ENCODE assay signal across 9 cellular contexts in genomic region chr9:1047605-1048235, GRCh38. TPM values are rescaled to one million over a fixed set of nuclear protein-coding genes. Genes with fewer than 3 reads are reported as not detected.
DNase-seq lines count a peak whose midpoint lies in the region; ATAC-seq, FAIRE-seq and TF ChIP-seq lines count a peak whose summit lies in the region.
"Had no signal": no experiment of that assay in that cellular context is flagged by ENCODE, and none has a peak within 500 bp of the region (broad histone marks: within the 10 kb centered on the region; RNA-seq: fewer than 3 reads in every experiment).

No MANE protein-coding gene starts in this region.

- WGBS in heart left ventricle, 4 donors: 3 to 7% (median 4%) methylated on average over 22 to 23 of the region's 23 CpGs
- WGBS in mesendoderm (ENCODE audit: extremely low coverage, insufficient coverage, low lambda C conversion rate): no CpG with 5 or more reads among the region's 23 CpGs
- 4 to 8% (median 7%) methylated on average over 20 to 23 of the region's 23 CpGs for WGBS in adrenal gland, 4 donors

- H3K4ac ChIP-seq in mesendoderm (ENCODE audit: low read depth, low read length): no peak overlapping the region

- H4K5ac ChIP-seq in mesendoderm (ENCODE audit: low read length): no peak overlapping the region

- TF ChIP-seq CTCF in heart left ventricle (IDR thresholded peaks at IDR 0.05) (no peak), ascending aorta (IDR thresholded peaks at IDR 0.05) (no peak), adrenal gland (IDR thresholded peaks at IDR 0.05) (no peak)

- H3K4me1 ChIP-seq in heart left ventricle (peaks cover 0 to 64% (median 18%) of the 10 kb centered on the region in 12 donors), ascending aorta (peaks cover 7 to 12% of the 10 kb centered on the region in 2 donors), mesendoderm (ENCODE audit: control insufficient read depth, low read depth, low read length) (peaks cover 2% of the 10 kb centered on the region), adrenal gland (replicated peaks in 1 of 2) (peaks cover 4 to 13% of the 10 kb centered on the region in 2 donors)
- H3K4me1 ChIP-seq: neural progenitor cell had no signal

- H3K4me3 ChIP-seq in heart left ventricle (peak overlapping the region; percentile 18 to 60 (median 40)), ascending aorta (peak overlapping the region; percentile 51 to 62), mesendoderm (ENCODE audit: low read length) (no peak overlapping the region), adrenal gland (peak overlapping the region in 1 of 4 donors; percentile 51)
- H3K4me3 ChIP-seq: neural progenitor cell had no signal

- H3K27me3 ChIP-seq in heart left ventricle: peaks cover 53 to 100% (median 96%) of the 10 kb centered on the region in 9 donors
- H3K27me3 ChIP-seq in ascending aorta: peaks cover 30% of the 10 kb centered on the region
- peaks cover 77% of the 10 kb centered on the region for H3K27me3 ChIP-seq in mesendoderm (ENCODE audit: insufficient read depth, low read length, poor library complexity)
- H3K27me3 ChIP-seq in adrenal gland: peaks cover 96% of the 10 kb centered on the region

- ATAC-seq in heart left ventricle (no peak), left ventricle myocardium superior (no peak)

- H3K79me1 ChIP-seq in mesendoderm (ENCODE audit: low read length): no peaks in the 10 kb centered on the region

- H3K27ac ChIP-seq in heart left ventricle (no peak overlapping the region), ascending aorta (no peak overlapping the region), mesendoderm (ENCODE audit: low read depth, low read length) (no peak overlapping the region), adrenal gland (no peak overlapping the region)
- H3K27ac ChIP-seq: neural progenitor cell had no signal

- H3K36me3 ChIP-seq in heart left ventricle: no peaks in the 10 kb centered on the region
- H3K36me3 ChIP-seq in ascending aorta: no peaks in the 10 kb centered on the region
- no peaks in the 10 kb centered on the region for H3K36me3 ChIP-seq in mesendoderm (ENCODE audit: control insufficient read depth, insufficient read depth, low read length)
- H3K36me3 ChIP-seq in adrenal gland (replicated peaks in 1 of 2): no peaks in the 10 kb centered on the region
- H3K36me3 ChIP-seq: neural progenitor cell had no signal

- H3K9ac ChIP-seq in mesendoderm (ENCODE audit: low read length): no peak overlapping the region
- H3K9ac ChIP-seq: neural progenitor cell had no signal

- no peaks in the 10 kb centered on the region for H3K79me2 ChIP-seq in mesendoderm (ENCODE audit: control insufficient read depth, insufficient read depth, low read length)

- TF ChIP-seq POLR2A in heart left ventricle (IDR thresholded peaks at IDR 0.05): no peak
- TF ChIP-seq POLR2A in adrenal gland (IDR thresholded peaks at IDR 0.05): no peak

- intact Hi-C loops in heart left ventricle (cut with DNase I) (no loop called here), left ventricle myocardium superior (cut with micrococcal nuclease) (no loop called here), ascending aorta (cut with DNase I) (no loop called here), adrenal gland (cut with DNase I) (no loop called here)

- no peak overlapping the region for H2AK5ac ChIP-seq in mesendoderm (ENCODE audit: low read length)

- no peak overlapping the region for H3K56ac ChIP-seq in mesendoderm (ENCODE audit: low read length)

- peak overlapping the region; percentile 35 for H3K23ac ChIP-seq in mesendoderm (ENCODE audit: low read length)

- no peak overlapping the region for H3K4me2 ChIP-seq in mesendoderm (ENCODE audit: low read length)
- H3K4me2 ChIP-seq: neural progenitor cell had no signal

- no peak overlapping the region for H2BK15ac ChIP-seq in mesendoderm (replicated peaks; ENCODE audit: low read depth)

- DNase-seq in heart left ventricle (peak in 1 of 5 donors; percentile 27), left ventricle myocardium superior (no peak), ascending aorta (ENCODE audit: low spot score in 2 of 2) (no peak), mesendoderm (no peak), urothelium cell line (ENCODE audit: low spot score) (peak; percentile 30), HT-29 (ENCODE audit: low spot score) (no peak), NOMO-1 treated with dmso at 0.1 percent for 144 hours (lab: John Stamatoyannopoulos, UW; ENCODE audit: unreplicated experiment) (no peak), adrenal gland (no peak)

- no peak overlapping the region for H3K18ac ChIP-seq in mesendoderm (ENCODE audit: low read length)

- H4K8ac ChIP-seq in mesendoderm (ENCODE audit: low read depth, low read length): no peak overlapping the region

- H3K9me3 ChIP-seq in heart left ventricle: no peaks in the 10 kb centered on the region
- H3K9me3 ChIP-seq in ascending aorta: no peaks in the 10 kb centered on the region
- no peaks in the 10 kb centered on the region for H3K9me3 ChIP-seq in adrenal gland (replicated peaks in 1 of 3)

- FAIRE-seq in urothelium cell line (lab: Jason Lieb, UNC): no peak

- no peak overlapping the region for H2BK5ac ChIP-seq in mesendoderm (ENCODE audit: low read length)

- H2BK120ac ChIP-seq in mesendoderm (ENCODE audit: low read depth, low read length): no peak overlapping the region

RNA-seq across cellular contexts. Expression of gene DMRT2, which starts 2.4 kb away (rescaled TPM):
- under 1 TPM in 5 of 9 donors, not detected in 4; 0.12 to 0.72 (median 0.33) TPM for total RNA-seq in heart left ventricle
- under 1 TPM in 1 of 2 donors, not detected in 1; 0.11 TPM for polyA plus RNA-seq in heart left ventricle
- total RNA-seq in left ventricle myocardium superior: 0.12 TPM
- total RNA-seq in ascending aorta: 7.2 TPM
- 0.24 TPM for polyA plus RNA-seq in mesendoderm (2013, experiment 1 of 2)
- polyA plus RNA-seq in mesendoderm (2013, experiment 2 of 2): 0.22 TPM
- not detected in 2 replicates for total RNA-seq in HT-29 (2014; rRNA removed; shearing (Covaris generic))
- total RNA-seq in adrenal gland: under 1 TPM in 2 of 8 donors, not detected in 6; 0.11 to 0.37 TPM
- polyA plus RNA-seq in adrenal gland: 1 to 10 TPM in 1 of 3 donors, not detected in 2; 1.3 TPM
